Comparison of ENCODE assay signal across 2 cellular contexts in genomic region chr11:112026784-112027410, GRCh38. TPM values are rescaled to one million over a fixed set of nuclear protein-coding genes. Genes with fewer than 3 reads are reported as not detected.
"Had no signal": no experiment of that assay in that cellular context is flagged by ENCODE, and none has a peak within 500 bp of the region (broad histone marks: within the 10 kb centered on the region; RNA-seq: fewer than 3 reads in every experiment).

No MANE protein-coding gene starts in this region.

RNA-seq across cellular contexts. Expression of gene PIH1D2, which starts 46.9 kb away (rescaled TPM):
- total RNA-seq: naive thymus-derived CD8-positive, alpha-beta T cell; natural killer cell had no signal
